Comparison of ENCODE assay signal across 10 cellular contexts in genomic region chr7:76487969-76488368, GRCh38. TPM values are rescaled to one million over a fixed set of nuclear protein-coding genes. Genes with fewer than 3 reads are reported as not detected.
"Had no signal": no experiment of that assay in that cellular context is flagged by ENCODE, and none has a peak within 500 bp of the region (broad histone marks: within the 10 kb centered on the region; RNA-seq: fewer than 3 reads in every experiment).

No MANE protein-coding gene starts in this region.

RNA-seq across cellular contexts. Expression of gene UPK3B, which starts 22.4 kb away (rescaled TPM):
- total RNA-seq: epithelial cell of proximal tubule, frontal cortex had no signal
- polyA plus RNA-seq: endothelial cell of umbilical vein, fibroblast of lung, immature natural killer cell had no signal

RNA-seq across cellular contexts. Expression of gene SPDYE16, which starts 55.1 kb away (rescaled TPM):
- total RNA-seq: dermis blood vessel endothelial cell, epithelial cell of proximal tubule, fibroblast of villous mesenchyme, foreskin keratinocyte, mucosa of gallbladder had no signal
- polyA plus RNA-seq: fibroblast of lung, foreskin keratinocyte, mammary epithelial cell had no signal
